8 cellular contexts compared by ENCODE assay signal in genomic region chr18:75727479-75727878, GRCh38.
DNase-seq lines count a peak whose midpoint lies in the region; ATAC-seq and TF ChIP-seq lines count a peak whose summit lies in the region.

No MANE protein-coding gene starts in this region.

- H3K27me3 ChIP-seq in cardiac muscle cell, result peaks cover 2% of the 10 kb centered on the region

- no peak overlapping the region for H3K27ac ChIP-seq in cardiac muscle cell

- no peaks in the 10 kb centered on the region for H3K4me1 ChIP-seq in cardiac muscle cell (ENCODE audit: low read depth)

- H3K4me3 ChIP-seq in Jurkat, Clone E6-1 (ENCODE audit: low read length), result no peak overlapping the region
- H3K4me3 ChIP-seq in cardiac muscle cell, result no peak overlapping the region

- no peak for ATAC-seq in GM19397 (IDR thresholded peaks at IDR 0.05; ENCODE audit: unreplicated experiment)

- no peaks in the 10 kb centered on the region for H3K36me3 ChIP-seq in cardiac muscle cell

- TF ChIP-seq CTCF in cardiac muscle cell (IDR thresholded peaks at IDR 0.05; ENCODE audit: low read depth, low read length), result peak; percentile 67

- H3K9me3 ChIP-seq in cardiac muscle cell (ENCODE audit: low read depth), result no peaks in the 10 kb centered on the region

- peak; percentile 7 for DNase-seq in NCI-H2107 treated with DMSO at 0.1 percent for 48 hours (lab: John Stamatoyannopoulos, UW; ENCODE audit: unreplicated experiment)
- DNase-seq in NCI-H2107 (lab: John Stamatoyannopoulos, UW), result no peak
- peak; percentile 52 for DNase-seq in Jurkat, Clone E6-1 (ENCODE audit: low read depth, low spot score)
- DNase-seq in SKM-1 treated with dmso at 0.1 percent for 144 hours (lab: John Stamatoyannopoulos, UW; ENCODE audit: unreplicated experiment), result peak; percentile 7
- DNase-seq in cardiac muscle cell (ENCODE audit: low read depth in 1 of 2, low spot score in 1 of 2), result peak; percentile 59 to 63
- peak; percentile 12 for DNase-seq in stimulated activated CD4-positive, alpha-beta T cell treated with anti-CD3 and anti-CD28 coated beads, Interleukin-12 subunit alpha, Interleukin-12 subunit beta, amount 100 ng/mL, for 4 hours
- DNase-seq in DMS114 treated with DMSO at 0.1 percent for 48 hours (lab: John Stamatoyannopoulos, UW; ENCODE audit: unreplicated experiment), result no peak

Comparison
In these comparisons a context has a peak if more than half of its experiments do, and no peak if none do; other contexts are left out.
1. DNase-seq: peak in NCI-H2107 treated with DMSO at 0.1 percent for 48 hours (single experiment), Jurkat, Clone E6-1 (single experiment), SKM-1 treated with dmso at 0.1 percent for 144 hours (single experiment), cardiac muscle cell (2 of 2) and stimulated activated CD4-positive, alpha-beta T cell treated with anti-CD3 and anti-CD28 coated beads, Interleukin-12 subunit alpha, Interleukin-12 subunit beta, amount 100 ng/mL, for 4 hours (single experiment); none in NCI-H2107 (single experiment) and DMS114 treated with DMSO at 0.1 percent for 48 hours (single experiment).